ENCODE assay signal across 8 cellular contexts in genomic region chr1:28882009-28882628, GRCh38. TPM values are rescaled to one million over a fixed set of nuclear protein-coding genes. Genes with fewer than 3 reads are reported as not detected.
DNase-seq lines count a peak whose midpoint lies in the region; ATAC-seq and TF ChIP-seq lines count a peak whose summit lies in the region.

No MANE protein-coding gene starts in this region.

- no peaks in the 10 kb centered on the region for H3K79me2 ChIP-seq in OCI-LY1 (ENCODE audit: insufficient read depth, low read length)

- in situ Hi-C loops in KBM-7 (cut with MboI; ENCODE audit: low pct_unique_long_range_greater_than_20kb, low sequenced_read_pairs) = loop anchor here (10.0 to 25.0 kb wide), 2 partner anchors 153 to 305 kb away; partner anchors contain the start of gene SRSF4

- no peak for ATAC-seq in HG02970 (IDR thresholded peaks at IDR 0.05; ENCODE audit: low FRiP score, unreplicated experiment)

- no peak overlapping the region for H2AFZ ChIP-seq in OCI-LY1 (ENCODE audit: low read length)

- DNase-seq in DMS114 treated with DMSO at 0.1 percent for 48 hours (lab: John Stamatoyannopoulos, UW; ENCODE audit: unreplicated experiment) = peak; percentile 84
- peak; percentile 93 for DNase-seq in KBM-7
- peak; percentile 58 for DNase-seq in activated CD8-positive, alpha-beta memory T cell treated with anti-CD3 and anti-CD28 coated beads, Interleukin-2, amount 50 U/mL, for 24 hours (ENCODE audit: extremely low read depth)
- peak; percentile 69 for DNase-seq in epidermal melanocyte (ENCODE audit: insufficient read length, low spot score)
- DNase-seq in mucosa of gallbladder (ENCODE audit: low spot score) = peak; percentile 88
- peak; percentile 49 to 64 for DNase-seq in stimulated activated CD8-positive, alpha-beta memory T cell treated with anti-CD3 and anti-CD28 coated beads, Interleukin-7, amount 100 ng/mL, for 1 hour (ENCODE audit: low read depth in 2 of 2)

- TF ChIP-seq CTCF in OCI-LY1 (IDR thresholded peaks at IDR 0.05; ENCODE audit: low read length) = peak; percentile 96

- no peaks in the 10 kb centered on the region for H3K27me3 ChIP-seq in OCI-LY1 (ENCODE audit: insufficient read depth, low read length)

- no peaks in the 10 kb centered on the region for H3K36me3 ChIP-seq in OCI-LY1 (ENCODE audit: insufficient read depth, low read length)

- H3K9me2 ChIP-seq in OCI-LY1 (ENCODE audit: low read depth, low read length) = no peaks in the 10 kb centered on the region

- no peaks in the 10 kb centered on the region for H4K20me1 ChIP-seq in OCI-LY1 (ENCODE audit: insufficient read depth, low read length)

- H3K4me3 ChIP-seq in OCI-LY1 (ENCODE audit: low read depth, low read length, poor library complexity, severe bottlenecking) = no peak overlapping the region

- H3K4me2 ChIP-seq in OCI-LY1 (ENCODE audit: low read length) = peak overlapping the region; percentile 46; the same call in 1 of the 2 replicates

- no peaks in the 10 kb centered on the region for H3K9me3 ChIP-seq in OCI-LY1 (ENCODE audit: low read length)

- H3K9ac ChIP-seq in OCI-LY1 (ENCODE audit: low read length) = no peak overlapping the region; the same call in 1 of the 2 replicates

- peak overlapping the region; percentile 55 for H3K27ac ChIP-seq in OCI-LY1 (ENCODE audit: low read depth, low read length, poor library complexity, severe bottlenecking)

- peaks cover 48% of the 10 kb centered on the region for H3K4me1 ChIP-seq in OCI-LY1 (ENCODE audit: insufficient read depth, low read length, severe bottlenecking)

- H3F3A ChIP-seq in OCI-LY1 (ENCODE audit: insufficient read depth, low read length) = peaks cover 10% of the 10 kb centered on the region; the same call in 1 of the 2 replicates

RNA-seq across cellular contexts. Expression of gene EPB41, which starts 32.2 kb away (rescaled TPM):
- 71.7 TPM for total RNA-seq in mucosa of gallbladder
